1 cellular context compared by ENCODE assay signal in genomic region chr14:67418368-67419174, GRCh38.
A peak's percentile ranks its signal among the peaks of the same experiment; 100 is the strongest.
TF ChIP-seq lines count a peak whose summit lies in the region.

No MANE protein-coding gene starts in this region.

TF ChIP-seq in K562, 482 proteins besides CTCF, POLR2A, EP300 and RAD21 (continued from another document and continues in another):
- no peak for TF ChIP-seq GTF3C2 (IDR thresholded peaks at IDR 0.05; ENCODE audit: borderline replicate concordance, extremely low read depth, insufficient read length)
- TF ChIP-seq CBX3 (IDR thresholded peaks at IDR 0.05; ENCODE audit: borderline replicate concordance in 1 of 2, low read length in 2 of 2): 0 out of 3 replicates have a peak, but pooled peaks of 1 of the 2 experiments have one; percentile 27
- TF ChIP-seq NCOR1 (IDR thresholded peaks at IDR 0.05): peak; percentile 81
- peak; percentile 62; the same call in 1 of the 2 replicates for TF ChIP-seq ZNF589 (CRISPR knock-in tag; IDR thresholded peaks at IDR 0.05; ENCODE audit: low read depth)
- peak; percentile 77; the same call in 1 of the 2 replicates for TF ChIP-seq ZBTB2 (IDR thresholded peaks at IDR 0.05)
- no peak for TF ChIP-seq RFX1 (IDR thresholded peaks at IDR 0.05)
- TF ChIP-seq SRF (CRISPR knock-in tag; IDR thresholded peaks at IDR 0.05): no peak
- no peak for TF ChIP-seq RBM15 (IDR thresholded peaks at IDR 0.05; ENCODE audit: insufficient read depth, low read length)
- TF ChIP-seq ZNF695 (CRISPR knock-in tag; IDR thresholded peaks at IDR 0.05): no peak
- no peak for TF ChIP-seq SNAPC5 (CRISPR knock-in tag; IDR thresholded peaks at IDR 0.05)
- TF ChIP-seq ZBTB8A (IDR thresholded peaks at IDR 0.05; ENCODE audit: partially characterized antibody): no peak
- no peak for TF ChIP-seq ZBTB12 (CRISPR knock-in tag; IDR thresholded peaks at IDR 0.05)
- no peak for TF ChIP-seq HBP1 (CRISPR knock-in tag; IDR thresholded peaks at IDR 0.05)
- TF ChIP-seq TAF7 (tag; IDR thresholded peaks at IDR 0.05): no peak
- TF ChIP-seq SRSF3 (IDR thresholded peaks at IDR 0.05; ENCODE audit: insufficient read depth, low read length): no peak
- no peak for TF ChIP-seq IRF1 (CRISPR knock-in tag; IDR thresholded peaks at IDR 0.05; ENCODE audit: borderline replicate concordance)
- no peak for TF ChIP-seq DEAF1 (CRISPR knock-in tag; IDR thresholded peaks at IDR 0.05)
- no peak for TF ChIP-seq NFYB (IDR thresholded peaks at IDR 0.05; ENCODE audit: extremely low read depth, insufficient read length)
- TF ChIP-seq FUS (optimal IDR thresholded peaks at IDR 0.05; ENCODE audit: low read depth, low read length): no peak
- TF ChIP-seq ATF6 (CRISPR knock-in tag; IDR thresholded peaks at IDR 0.05): 0 out of 2 replicates have a peak, but pooled peaks have one; percentile 68
- TF ChIP-seq SREBF1 (IDR thresholded peaks at IDR 0.05; ENCODE audit: borderline replicate concordance, low read depth, low read length): no peak
- TF ChIP-seq MECOM (CRISPR knock-in tag; IDR thresholded peaks at IDR 0.05): no peak
- TF ChIP-seq L3MBTL2 (IDR thresholded peaks at IDR 0.05): 0 out of 2 replicates have a peak, but pooled peaks have one; percentile 15
- peak; percentile 44 for TF ChIP-seq MAFG (tag; conservative IDR thresholded peaks at IDR 0.05)
- no peak for TF ChIP-seq CHD1 (IDR thresholded peaks at IDR 0.05; ENCODE audit: low read length)
- no peak for TF ChIP-seq RFX7 (CRISPR knock-in tag; IDR thresholded peaks at IDR 0.05)
- no peak for TF ChIP-seq ATF7 (IDR thresholded peaks at IDR 0.05)
- TF ChIP-seq ZBTB11 (CRISPR knock-in tag; IDR thresholded peaks at IDR 0.05): 0 out of 6 replicates have a peak, but pooled peaks of 1 of the 3 experiments have one; percentile 31
- TF ChIP-seq SOX6 (IDR thresholded peaks at IDR 0.05): peak; percentile 70
- TF ChIP-seq NFIC (IDR thresholded peaks at IDR 0.05): peak; percentile 69
- TF ChIP-seq ZNF699 (CRISPR knock-in tag; IDR thresholded peaks at IDR 0.05; ENCODE audit: insufficient replicate concordance): no peak
- no peak for TF ChIP-seq ZNF197 (CRISPR knock-in tag; IDR thresholded peaks at IDR 0.05; ENCODE audit: low read depth)
- TF ChIP-seq REST (CRISPR knock-in tag; IDR thresholded peaks at IDR 0.05; ENCODE audit: low read depth): no peak
- TF ChIP-seq ZNF398 (CRISPR knock-in tag; IDR thresholded peaks at IDR 0.05): no peak
- peak; percentile 61 for TF ChIP-seq TAF9B (IDR thresholded peaks at IDR 0.05; ENCODE audit: partially characterized antibody)
